Comparison of ENCODE assay signal across 23 cellular contexts in genomic region chr4:80542747-80543146, GRCh38.
"Had no signal": no experiment of that assay in that cellular context is flagged by ENCODE, and none has a peak within 500 bp of the region (broad histone marks: within the 10 kb centered on the region; RNA-seq: fewer than 3 reads in every experiment).

No MANE protein-coding gene starts in this region.

- H3K9me3 ChIP-seq: SJSA1 had no signal

- H2AFZ ChIP-seq: PC-9 had no signal

- H3K27ac ChIP-seq: PC-9, SJSA1, SK-N-MC had no signal

- DNase-seq: Kasumi-1, KG1, MM.1S, NCI-H1092 treated with DMSO at 0.1 percent for 48 hours, NCI-H1436, NCI-H187, NCI-H2029, NCI-H2081 treated with DMSO at 0.1 percent for 48 hours, NCI-H2171, NCI-H226, NCI-H446, NCI-H510A, NCI-H524 treated with DMSO at 0.1 percent for 48 hours, NCI-H69, NCI-H774, OCI-M1, PC-9, Right ventricle myocardium superior, RPMI8226, SIG-M5, SW 1271 had no signal

- H3K4me3 ChIP-seq: PC-9, SJSA1, SK-N-MC had no signal

- H3K27me3 ChIP-seq: SJSA1 had no signal

- H3K36me3 ChIP-seq: SJSA1 had no signal

- H3K4me2 ChIP-seq: PC-9 had no signal
